Comparison of ENCODE assay signal across 19 cellular contexts in the genomic region with DNA sequence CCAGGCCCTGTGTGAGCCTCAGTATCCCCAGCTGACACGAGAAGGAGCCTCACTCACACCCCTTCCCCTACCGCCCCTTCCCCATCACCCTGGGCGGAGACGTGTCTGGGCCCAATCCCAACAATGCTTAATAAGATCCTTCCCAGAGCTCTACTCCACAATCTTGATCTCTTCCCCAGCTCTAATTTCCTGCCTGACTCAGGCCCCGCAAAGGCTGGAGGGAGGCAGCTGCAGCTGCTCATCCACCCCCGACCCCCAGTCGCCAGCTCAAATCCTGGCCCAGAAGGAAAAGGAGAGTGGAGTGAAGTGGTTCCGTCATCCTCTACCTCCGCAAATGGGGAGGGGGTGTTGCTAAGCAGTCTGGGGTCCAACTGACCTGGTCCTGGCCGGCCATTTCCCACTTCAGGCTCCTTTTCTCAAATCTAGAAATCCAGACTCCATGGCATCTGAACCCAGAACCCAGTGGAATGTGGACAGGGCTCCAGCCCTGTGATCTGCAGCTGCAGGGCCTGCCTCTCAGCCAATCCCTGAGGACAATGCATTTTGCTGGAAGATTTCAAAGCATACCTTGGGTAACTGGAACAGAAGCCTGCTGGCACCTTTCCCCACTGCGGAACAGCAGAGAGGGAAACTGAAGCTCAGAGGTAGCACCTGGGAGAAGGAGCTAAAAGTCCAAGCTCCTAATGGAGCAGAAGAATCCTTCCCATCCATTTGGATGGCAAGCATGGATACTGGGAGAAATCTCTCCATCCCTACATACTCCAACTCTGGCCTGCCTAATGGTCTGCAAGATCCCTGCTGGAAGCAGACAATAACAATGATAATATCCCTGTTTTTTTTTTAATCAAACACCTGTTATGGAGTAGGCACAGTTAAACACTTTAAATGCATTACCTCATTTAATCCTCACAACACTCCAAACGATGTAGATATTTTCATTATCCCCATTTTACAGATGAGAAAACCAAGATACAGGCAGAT. TPM values are rescaled to one million over a fixed set of nuclear protein-coding genes. Genes with fewer than 3 reads are reported as not detected.
DNase-seq lines count a peak whose midpoint lies in the region; ATAC-seq and TF ChIP-seq lines count a peak whose summit lies in the region.
"Had no signal": no experiment of that assay in that cellular context is flagged by ENCODE, and none has a peak within 500 bp of the region (broad histone marks: within the 10 kb centered on the region; RNA-seq: fewer than 3 reads in every experiment).

No MANE protein-coding gene starts in this region.

- peak overlapping the region; percentile 76 for H3K4me3 ChIP-seq in A673 (ENCODE audit: low read depth, low read length, poor library complexity, severe bottlenecking)
- H3K4me3 ChIP-seq in ascending aorta = peak overlapping the region in 1 of 2 donors; percentile 82
- no peak overlapping the region for H3K4me3 ChIP-seq in tibial nerve
- H3K4me3 ChIP-seq: K562 had no signal

- intact Hi-C loops in A673 (cut with micrococcal nuclease; ENCODE audit: unreplicated experiment) = no loop called here
- intact Hi-C loops in ascending aorta (cut with DNase I) = loop anchor here (2.0 kb wide), 1 partner anchor 14 kb away; no protein-coding TSS in a partner anchor

- H3K36me3 ChIP-seq in A673 (ENCODE audit: insufficient read depth, low read length, poor library complexity, severe bottlenecking) (no peaks in the 10 kb centered on the region), ascending aorta (no peaks in the 10 kb centered on the region), tibial nerve (no peaks in the 10 kb centered on the region)

- ATAC-seq in HG03571 (IDR thresholded peaks at IDR 0.05; ENCODE audit: unreplicated experiment) (no peak), HG03280 (IDR thresholded peaks at IDR 0.05; ENCODE audit: unreplicated experiment) (no peak)
- ATAC-seq: K562, Panc1 had no signal

- no peak for TF ChIP-seq POLR2A in tibial nerve (IDR thresholded peaks at IDR 0.05)

- H3K27ac ChIP-seq in A673 (ENCODE audit: low read depth, low read length, poor library complexity, severe bottlenecking) (peak overlapping the region; percentile 92), ascending aorta (peak overlapping the region; percentile 14 to 21), tibial nerve (peak overlapping the region in 1 of 4 donors; percentile 19)
- H3K27ac ChIP-seq: dorsolateral prefrontal cortex had no signal

- CTCF ChIA-PET in A673 (lab: Charles Lee) = interaction anchor here (0.5 to 1.3 kb wide), 3 partner anchors 10 to 24 kb away, joined by 3 to 8 read pairs (median 3); no protein-coding TSS in a partner anchor

- TF ChIP-seq CTCF in A673 (conservative IDR thresholded peaks at IDR 0.05; ENCODE audit: low read depth, low read length) (no peak), ascending aorta (IDR thresholded peaks at IDR 0.05) (no peak), tibial nerve (IDR thresholded peaks at IDR 0.05) (no peak)

- H3K27me3 ChIP-seq in A673 (replicated peaks; ENCODE audit: insufficient read depth, low read depth, low read length, poor library complexity) (no peaks in the 10 kb centered on the region), ascending aorta (no peaks in the 10 kb centered on the region), tibial nerve (peaks cover 0 to 33% of the 10 kb centered on the region in 2 donors)

- DNase-seq in A673 (ENCODE audit: low spot score) (no peak), GM03348 (ENCODE audit: low spot score) (peak; percentile 81), ascending aorta (ENCODE audit: low spot score in 2 of 2) (no peak), myocyte (ENCODE audit: low read depth) (peak; percentile 61), tibial nerve (ENCODE audit: low spot score in 2 of 2) (no peak)
- DNase-seq in stimulated activated CD4-positive, alpha-beta T cell treated with anti-CD3 and anti-CD28 coated beads, Interleukin-4, amount 100 ng/mL, for 1 hour = no peak
- DNase-seq: activated CD4-positive, alpha-beta T cell treated with anti-CD3 and anti-CD28 coated beads for 4 hours; activated T-cell treated with anti-CD3 and anti-CD28 coated beads, Interleukin-2, amount 50 U/mL, for 48 hours; amniotic stem cell; DMS153; dorsolateral prefrontal cortex; NCI-H1436 treated with DMSO at 0.1 percent for 48 hours; NCI-H524 treated with DMSO at 0.1 percent for 48 hours; occipital lobe; stimulated activated CD4-positive, alpha-beta T cell treated with anti-CD3 and anti-CD28 coated beads, Interleukin-12 subunit alpha, Interleukin-12 subunit beta, amount 100 ng/mL, for 4 hours had no signal

- 68 to 78% methylated on average over 12 of the region's 12 CpGs for WGBS in tibial nerve, 2 donors

- H3K9me3 ChIP-seq in A673 (ENCODE audit: low read depth, low read length, poor library complexity, severe bottlenecking) (no peaks in the 10 kb centered on the region), ascending aorta (no peaks in the 10 kb centered on the region), tibial nerve (no peaks in the 10 kb centered on the region)

- POLR2A ChIA-PET in A673 (lab: Charles Lee; ENCODE audit: low non-redundant PET) = no interaction called here

- BruUV-seq in A673 (replicated peaks; lab: Mats Ljungman, UMichigan) = TSS peak; percentile 74

- H3K4me1 ChIP-seq in A673 (ENCODE audit: insufficient read depth, low read length, poor library complexity, severe bottlenecking) (peaks cover 77% of the 10 kb centered on the region), ascending aorta (peaks cover 6 to 42% of the 10 kb centered on the region in 2 donors), tibial nerve (peaks cover 0 to 44% (median 18%) of the 10 kb centered on the region in 4 donors)

- no peak for TF ChIP-seq EP300 in tibial nerve (IDR thresholded peaks at IDR 0.05)

RNA-seq across cellular contexts. Expression of gene TNS1, which starts 5.6 kb away (rescaled TPM):
- total RNA-seq in A673 (2021) (88.9 and 99.6 TPM in 2 replicates), ascending aorta (1,334 TPM), myocyte (106 TPM in 2 replicates), tibial nerve (100 to 1,000 TPM; 461 to 648 (median 565) TPM)
- 198 TPM for polyA plus RNA-seq in myocyte (2012)

Comparison
In these comparisons a context has a peak if more than half of its experiments do, and no peak if none do; other contexts are left out.
1. DNase-seq: peak in GM03348 (single experiment) and myocyte (single experiment); none in A673 (single experiment), ascending aorta (0 of 2), tibial nerve (0 of 2) and stimulated activated CD4-positive, alpha-beta T cell treated with anti-CD3 and anti-CD28 coated beads, Interleukin-4, amount 100 ng/mL, for 1 hour (single experiment).